Comparison of ENCODE assay signal across 8 cellular contexts in the genomic region with DNA sequence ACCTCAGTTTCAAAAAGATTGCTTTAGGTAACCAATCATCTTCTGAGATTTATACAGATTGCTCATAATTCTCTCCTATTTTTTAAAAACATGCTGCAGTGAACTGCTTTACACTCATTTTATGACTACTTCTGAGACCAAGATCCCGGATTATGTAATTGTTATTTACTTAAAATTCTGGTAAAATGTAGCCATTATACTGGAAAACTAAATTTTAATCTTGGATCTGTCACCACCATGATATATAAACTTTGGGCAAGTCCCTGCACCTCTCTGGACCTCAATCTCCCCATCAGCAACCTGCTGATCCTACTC. TPM values are rescaled to one million over a fixed set of nuclear protein-coding genes. Genes with fewer than 3 reads are reported as not detected.
DNase-seq lines count a peak whose midpoint lies in the region; ATAC-seq and TF ChIP-seq lines count a peak whose summit lies in the region.

No MANE protein-coding gene starts in this region.

- POLR2A ChIA-PET in SK-N-SH (lab: Yijun Ruan, JAX): no interaction called here

- no peaks in the 10 kb centered on the region for H3K9me2 ChIP-seq in SK-N-SH

- peaks cover 5% of the 10 kb centered on the region for H3F3A ChIP-seq in SK-N-SH (replicated peaks; ENCODE audit: insufficient read depth)

- H3K27ac ChIP-seq in SK-N-SH (ENCODE audit: low read depth in 2 of 2, low read length in 1 of 2): no peak overlapping the region; a peak in 1 of 4 replicates
- H3K27ac ChIP-seq in foreskin keratinocyte: peak overlapping the region; percentile 10
- peak overlapping the region in 5 of 8 donors; percentile 64 to 81 (median 71) for H3K27ac ChIP-seq in spleen
- no peak overlapping the region for H3K27ac ChIP-seq in substantia nigra (ENCODE audit: low read depth, low read length, poor library complexity, severe bottlenecking)

- TF ChIP-seq POLR2A in spleen (IDR thresholded peaks at IDR 0.05): no peak

- H3K9me3 ChIP-seq in SK-N-SH (no peaks in the 10 kb centered on the region), spleen (no peaks in the 10 kb centered on the region)

- peaks cover 0 to 15% of the 10 kb centered on the region in 2 experiments; a peak in 1 of 4 replicates for H3K4me1 ChIP-seq in SK-N-SH (ENCODE audit: control insufficient read depth in 1 of 2, insufficient read depth in 2 of 2, low read depth in 1 of 2, low read length in 1 of 2)
- H3K4me1 ChIP-seq in foreskin keratinocyte: peaks cover 11% of the 10 kb centered on the region
- H3K4me1 ChIP-seq in spleen: peaks cover 3 to 45% (median 16%) of the 10 kb centered on the region in 6 donors

- no peak for TF ChIP-seq RAD21 in SK-N-SH (IDR thresholded peaks at IDR 0.05; ENCODE audit: low read length)

- CTCF ChIA-PET in SK-N-SH (lab: Yijun Ruan, JAX): no interaction called here

- no peaks in the 10 kb centered on the region for H3K27me3 ChIP-seq in SK-N-SH (ENCODE audit: insufficient read depth)
- no peaks in the 10 kb centered on the region for H3K27me3 ChIP-seq in foreskin keratinocyte
- H3K27me3 ChIP-seq in spleen (replicated peaks in 1 of 7): no peaks in the 10 kb centered on the region

- H3K9ac ChIP-seq in SK-N-SH: no peak overlapping the region

- intact Hi-C loops in spleen (cut with DNase I; ENCODE audit: low total_unique reads): no loop called here

- 84% methylated on average over 1 of the region's 1 CpG for WGBS in SK-N-SH (ENCODE audit: low lambda C conversion rate)
- WGBS in spleen, 5 donors: 67 to 87% (median 81%) methylated on average over 1 of the region's 1 CpG

- H3K36me3 ChIP-seq in SK-N-SH (replicated peaks in 1 of 2; ENCODE audit: control insufficient read depth in 1 of 2, insufficient read depth in 2 of 2, low read length in 1 of 2) (no peaks in the 10 kb centered on the region), spleen (peaks cover 0 to 7% (median 3%) of the 10 kb centered on the region in 6 donors)

- no peaks in the 10 kb centered on the region for H4K20me1 ChIP-seq in SK-N-SH (ENCODE audit: insufficient read depth)

- H3K79me2 ChIP-seq in SK-N-SH (ENCODE audit: insufficient read depth): no peaks in the 10 kb centered on the region

- peak overlapping the region; percentile 89 for H2AFZ ChIP-seq in SK-N-SH (ENCODE audit: low read depth)

- TF ChIP-seq CTCF in SK-N-SH (IDR thresholded peaks at IDR 0.05) (no peak), WI38 (IDR thresholded peaks at IDR 0.05; ENCODE audit: low read depth, low read length) (no peak), foreskin keratinocyte (conservative IDR thresholded peaks at IDR 0.05) (no peak), spleen (IDR thresholded peaks at IDR 0.05 in 8 of 11, conservative IDR thresholded peaks at IDR 0.05 in 3 of 11) (no peak)

- H3K4me3 ChIP-seq in SK-N-SH (ENCODE audit: low read depth in 2 of 2, low read length in 1 of 2) (0 out of 4 replicates have a peak overlapping the region, but pooled peaks of 1 of the 2 experiments have one; percentile 25), WI38 (ENCODE audit: low read depth, low read length) (peak overlapping the region; percentile 65), spleen (peak overlapping the region in 5 of 8 donors; percentile 21 to 69 (median 35))

- no peak for TF ChIP-seq EP300 in SK-N-SH (IDR thresholded peaks at IDR 0.05; ENCODE audit: borderline replicate concordance in 1 of 2, low read depth in 1 of 2, low read length in 1 of 2)

- ATAC-seq in SK-N-SH treated with all-trans-retinoic acid at 6 μM for 48 hours (no peak), foreskin keratinocyte (no peak), HG03378 (IDR thresholded peaks at IDR 0.05; ENCODE audit: unreplicated experiment) (no peak)

- DNase-seq in SK-N-SH (no peak), foreskin keratinocyte (no peak), spleen (no peak), 8988T (no peak), substantia nigra (lab: John Stamatoyannopoulos, UW) (no peak)

- H3K4me2 ChIP-seq in SK-N-SH: peak overlapping the region; percentile 76

TF ChIP-seq in SK-N-SH, 30 proteins besides CTCF, POLR2A, EP300 and RAD21 (continues in another document):
- no peak for TF ChIP-seq CHD2 (IDR thresholded peaks at IDR 0.05; ENCODE audit: low read length, partially characterized antibody)
- TF ChIP-seq GABPA (IDR thresholded peaks at IDR 0.05; ENCODE audit: low read depth): no peak
- TF ChIP-seq RFX5 (IDR thresholded peaks at IDR 0.05; ENCODE audit: low read length): no peak
- TF ChIP-seq POLR2AphosphoS5 (IDR thresholded peaks at IDR 0.05; ENCODE audit: low read depth, low read length): no peak
- no peak for TF ChIP-seq NRF1 (IDR thresholded peaks at IDR 0.05; ENCODE audit: low read depth, low read length)
- TF ChIP-seq TEAD4 (IDR thresholded peaks at IDR 0.05; ENCODE audit: borderline replicate concordance, insufficient read depth): no peak
- no peak for TF ChIP-seq USF2 (IDR thresholded peaks at IDR 0.05; ENCODE audit: borderline replicate concordance, low read depth, low read length)
- TF ChIP-seq YY1 (IDR thresholded peaks at IDR 0.05; ENCODE audit: low read depth): no peak
- TF ChIP-seq RXRA (IDR thresholded peaks at IDR 0.05; ENCODE audit: borderline replicate concordance, low read depth): no peak
- no peak for TF ChIP-seq FOXM1 (IDR thresholded peaks at IDR 0.05; ENCODE audit: low read depth)

TF ChIP-seq in SK-N-SH treated with all-trans-retinoic acid at 6 μM for 48 hours, 23 proteins besides CTCF, POLR2A, EP300 and RAD21 (continues in another document):
- TF ChIP-seq GLIS3 (CRISPR knock-in tag; IDR thresholded peaks at IDR 0.05) (no peak), CREB5 (CRISPR knock-in tag; IDR thresholded peaks at IDR 0.05; ENCODE audit: low read depth) (no peak), SNAI2 (CRISPR knock-in tag; IDR thresholded peaks at IDR 0.05) (no peak), PATZ1 (CRISPR knock-in tag; IDR thresholded peaks at IDR 0.05; ENCODE audit: borderline replicate concordance) (no peak), POU6F1 (CRISPR knock-in tag; IDR thresholded peaks at IDR 0.05; ENCODE audit: borderline replicate concordance, low read depth) (no peak), ZNF70 (CRISPR knock-in tag; IDR thresholded peaks at IDR 0.05) (no peak), ZNF8 (CRISPR knock-in tag; IDR thresholded peaks at IDR 0.05) (no peak), RARB (CRISPR knock-in tag; IDR thresholded peaks at IDR 0.05) (no peak), ZFP3 (CRISPR knock-in tag; IDR thresholded peaks at IDR 0.05) (no peak)

RNA-seq across cellular contexts. Expression of gene PROCR, which starts 0.5 kb away (rescaled TPM):
- 23.5 and 29.5 TPM in 2 replicates for polyA plus RNA-seq in SK-N-SH (2012; rRNA removed)
- polyA plus RNA-seq in SK-N-SH (2012; cell fraction: cytosol; rRNA removed): 21.2 and 23.3 TPM in 2 replicates
- polyA plus RNA-seq in SK-N-SH (2012; cell fraction: nucleus; rRNA removed): 15.0 and 26.5 TPM in 2 replicates
- total RNA-seq in foreskin keratinocyte: 73.5 and 87.8 TPM in 2 replicates
- 90.1 and 110 TPM in 2 replicates for polyA plus RNA-seq in foreskin keratinocyte
- total RNA-seq in spleen: 100 to 1,000 TPM in 1 of 7 donors, 10 to 100 TPM in 6; 12.1 to 104 (median 31.2) TPM
- 10 to 100 TPM in 1 of 3 donors, 1 to 10 TPM in 2; 5.0 to 13.7 (median 10.0) TPM for polyA plus RNA-seq in spleen

RNA-seq across cellular contexts. Expression of gene EDEM2, which starts 24.3 kb away (rescaled TPM):
- polyA plus RNA-seq in SK-N-SH (2012; rRNA removed) (30.4 and 34.3 TPM in 2 replicates), foreskin keratinocyte (24.8 and 25.0 TPM in 2 replicates), spleen (10 to 100 TPM; 18.3 to 28.4 (median 25.4) TPM)
- polyA plus RNA-seq in SK-N-SH (2012; cell fraction: cytosol; rRNA removed): 24.8 and 32.3 TPM in 2 replicates
- 25.4 and 29.8 TPM in 2 replicates for polyA plus RNA-seq in SK-N-SH (2012; cell fraction: nucleus; rRNA removed)
- total RNA-seq in foreskin keratinocyte (24.2 and 27.0 TPM in 2 replicates), spleen (10 to 100 TPM; 30.7 to 37.5 (median 34.3) TPM)

RNA-seq across cellular contexts. Expression of gene MMP24, which starts 55.1 kb away (rescaled TPM):
- polyA plus RNA-seq in SK-N-SH (2012; rRNA removed): 18.1 and 19.0 TPM in 2 replicates
- 12.5 and 17.9 TPM in 2 replicates for polyA plus RNA-seq in SK-N-SH (2012; cell fraction: cytosol; rRNA removed)
- polyA plus RNA-seq in SK-N-SH (2012; cell fraction: nucleus; rRNA removed): 9.5 and 12.9 TPM in 2 replicates
- 0.03 and 0.04 TPM in 2 replicates for total RNA-seq in foreskin keratinocyte
- 0.03 TPM in 2 replicates for polyA plus RNA-seq in foreskin keratinocyte
- total RNA-seq in spleen: under 1 TPM; 0.10 to 0.32 (median 0.24) TPM
- under 1 TPM; 0.11 to 0.13 (median 0.12) TPM for polyA plus RNA-seq in spleen

Comparison
In these comparisons a context has a peak if more than half of its experiments do, and no peak if none do; other contexts are left out.
1. H3K27ac ChIP-seq: peak in foreskin keratinocyte (single experiment) and spleen (5 of 8); none in SK-N-SH (0 of 2) and substantia nigra (single experiment).
2. RNA of gene MMP24, which starts 55.1 kb away (polyA plus RNA-seq): 9.5 to 19.0 TPM in SK-N-SH; 0.11 to 0.13 TPM in spleen and 0.03 TPM in foreskin keratinocyte; every median in the first group is over 4 times any median in the second.